ENCODE assay signal across 18 cellular contexts in the genomic region with DNA sequence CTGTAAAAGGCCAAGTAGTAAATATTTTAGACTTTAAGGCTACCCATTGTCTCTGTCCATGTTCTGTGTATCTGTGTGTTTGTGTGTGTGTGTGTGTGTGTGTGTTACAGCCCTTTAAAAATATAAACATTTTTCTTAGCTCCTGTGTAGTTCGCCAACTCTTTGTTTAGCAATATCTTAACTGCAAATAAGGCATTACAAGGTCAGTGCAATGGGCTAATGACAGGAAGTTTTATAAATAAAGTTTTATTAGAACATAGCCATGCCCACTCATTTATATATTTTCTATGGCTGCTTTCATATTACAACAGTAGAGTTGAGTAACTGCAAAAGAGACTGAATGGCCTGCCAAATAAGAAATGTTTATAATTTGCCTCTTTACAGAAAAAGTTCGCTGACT. TPM values are rescaled to one million over a fixed set of nuclear protein-coding genes. Genes with fewer than 3 reads are reported as not detected.
"Had no signal": no experiment of that assay in that cellular context is flagged by ENCODE, and none has a peak within 500 bp of the region (broad histone marks: within the 10 kb centered on the region; RNA-seq: fewer than 3 reads in every experiment).

No MANE protein-coding gene starts in this region.

- H3K27ac Mint-ChIP-seq: activated naive CD4-positive, alpha-beta T cell treated with anti-CD3 and anti-CD28 coated beads, Interleukin-2, amount 50 U/mL, for 72 hours; brain; naive thymus-derived CD4-positive, alpha-beta T cell; stimulated activated naive CD8-positive, alpha-beta T cell treated with anti-CD3 and anti-CD28 coated beads, Interleukin-15, Interleukin-2, amounts not matched to agents 100 ng/mL and 50 ng/mL, for 24 hours had no signal

- H3K36me3 Mint-ChIP-seq: activated naive CD4-positive, alpha-beta T cell treated with anti-CD3 and anti-CD28 coated beads, Interleukin-2, amount 50 U/mL, for 72 hours; brain; naive thymus-derived CD4-positive, alpha-beta T cell had no signal

- H3K4me1 ChIP-seq: lower lobe of right lung, prostate gland, sigmoid colon, upper lobe of left lung had no signal

- H3K27ac ChIP-seq: lower lobe of right lung, prostate gland, sigmoid colon, upper lobe of left lung had no signal

- H3K9me3 ChIP-seq: lower lobe of right lung, prostate gland, sigmoid colon, upper lobe of left lung had no signal

- H3K4me3 ChIP-seq: lower lobe of right lung, prostate gland, sigmoid colon, upper lobe of left lung had no signal

- ATAC-seq: activated naive CD4-positive, alpha-beta T cell treated with anti-CD3 and anti-CD28 coated beads, Interleukin-2, amount 50 U/mL, for 72 hours; activated T-cell treated with anti-CD3 and anti-CD28 coated beads, Interleukin-2, amount 50 U/mL, for 4 hours; lower lobe of right lung; naive thymus-derived CD4-positive, alpha-beta T cell had no signal

- H3K27me3 ChIP-seq: sigmoid colon, upper lobe of left lung had no signal

- H3K36me3 ChIP-seq: lower lobe of right lung, prostate gland, sigmoid colon, upper lobe of left lung had no signal

- DNase-seq: activated CD4-positive, alpha-beta T cell treated with anti-CD3 and anti-CD28 coated beads, Interleukin-2, amount 50 U/mL, for 48 hours; activated CD4-positive, CD25-positive, alpha-beta regulatory T cell treated with anti-CD3 and anti-CD28 coated beads, Interleukin-2, amount 50 U/mL, for 72 hours; activated effector memory CD4-positive, alpha-beta T cell treated with anti-CD3 and anti-CD28 coated beads, Interleukin-2, amount 50 U/mL, for 16 hours; activated T-cell treated with anti-CD3 and anti-CD28 coated beads, Interleukin-2, amount 50 U/mL, for 4 hours; amniotic stem cell; dermis blood vessel endothelial cell; erythroblast; hippocampal formation; lower lobe of right lung; naive thymus-derived CD4-positive, alpha-beta T cell; sigmoid colon; stimulated activated CD4-positive, alpha-beta T cell treated with anti-CD3 and anti-CD28 coated beads, Interleukin-12 subunit alpha, Interleukin-12 subunit beta, amount 100 ng/mL, for 4 hours; stimulated activated CD4-positive, alpha-beta T cell treated with anti-CD3 and anti-CD28 coated beads, Interleukin-2, amount 100 ng/mL, for 48 hours; upper lobe of left lung had no signal

- H3K9me3 Mint-ChIP-seq: activated naive CD4-positive, alpha-beta T cell treated with anti-CD3 and anti-CD28 coated beads, Interleukin-2, amount 50 U/mL, for 72 hours; activated T-cell treated with anti-CD3 and anti-CD28 coated beads, Interleukin-2, amount 50 U/mL, for 4 hours; stimulated activated naive CD8-positive, alpha-beta T cell treated with anti-CD3 and anti-CD28 coated beads, Interleukin-15, Interleukin-2, amounts not matched to agents 100 ng/mL and 50 ng/mL, for 24 hours had no signal

- H3K27me3 Mint-ChIP-seq: brain; stimulated activated naive CD8-positive, alpha-beta T cell treated with anti-CD3 and anti-CD28 coated beads, Interleukin-15, Interleukin-2, amounts not matched to agents 100 ng/mL and 50 ng/mL, for 24 hours had no signal

- H3K4me3 Mint-ChIP-seq: activated T-cell treated with anti-CD3 and anti-CD28 coated beads, Interleukin-2, amount 50 U/mL, for 4 hours; brain; naive thymus-derived CD4-positive, alpha-beta T cell; stimulated activated naive CD8-positive, alpha-beta T cell treated with anti-CD3 and anti-CD28 coated beads, Interleukin-15, Interleukin-2, amounts not matched to agents 100 ng/mL and 50 ng/mL, for 24 hours had no signal

RNA-seq across cellular contexts. Expression of gene SLC7A11, which starts 5.9 kb away (rescaled TPM):
- polyA plus RNA-seq: naive thymus-derived CD4-positive, alpha-beta T cell had no signal
